In genomic region chr7:131544449-131545425, GRCh38 we compare ENCODE assay signal across 8 cellular contexts. TPM values are rescaled to one million over a fixed set of nuclear protein-coding genes. Genes with fewer than 3 reads are reported as not detected.
DNase-seq lines count a peak whose midpoint lies in the region; ATAC-seq and TF ChIP-seq lines count a peak whose summit lies in the region.

No MANE protein-coding gene starts in this region.

- H3K36me3 Mint-ChIP-seq in activated T-cell treated with anti-CD3 and anti-CD28 coated beads, Interleukin-2, amount 50 U/mL, for 72 hours (ENCODE audit: insufficient read depth in 2 of 2), result no peaks in the 10 kb centered on the region

- no peak overlapping the region for H3K4me3 Mint-ChIP-seq in activated T-cell treated with anti-CD3 and anti-CD28 coated beads, Interleukin-2, amount 50 U/mL, for 72 hours

- H3K36me3 ChIP-seq in esophagus squamous epithelium, result no peaks in the 10 kb centered on the region
- H3K36me3 ChIP-seq in sigmoid colon, result no peaks in the 10 kb centered on the region

- no peak for ATAC-seq in activated T-cell treated with anti-CD3 and anti-CD28 coated beads, Interleukin-2, amount 50 U/mL, for 72 hours (replicated peaks in 1 of 2)
- no peak for ATAC-seq in GM18519 (IDR thresholded peaks at IDR 0.05; ENCODE audit: low FRiP score, unreplicated experiment)
- ATAC-seq in HG03354 (IDR thresholded peaks at IDR 0.05; ENCODE audit: poor library complexity, severe bottlenecking, unreplicated experiment), result no peak

- H3K9me3 ChIP-seq in esophagus squamous epithelium (no peaks in the 10 kb centered on the region), sigmoid colon (no peaks in the 10 kb centered on the region)

- H3K4me1 ChIP-seq in esophagus squamous epithelium, result peaks cover 5 to 38% (median 10%) of the 10 kb centered on the region in 3 donors
- peaks cover 3 to 63% (median 35%) of the 10 kb centered on the region in 4 donors for H3K4me1 ChIP-seq in sigmoid colon

- WGBS in esophagus squamous epithelium, 2 donors, result 63 to 74% methylated on average over 5 to 10 of the region's 18 CpGs
- WGBS in sigmoid colon, 2 donors, result 79 to 87% methylated on average over 18 of the region's 18 CpGs

- H3K27me3 ChIP-seq in esophagus squamous epithelium (no peaks in the 10 kb centered on the region), sigmoid colon (no peaks in the 10 kb centered on the region)

- H3K27ac Mint-ChIP-seq in activated T-cell treated with anti-CD3 and anti-CD28 coated beads, Interleukin-2, amount 50 U/mL, for 72 hours, result no peak overlapping the region

- H3K4me3 ChIP-seq in esophagus squamous epithelium (no peak overlapping the region), sigmoid colon (no peak overlapping the region)

- no peak for TF ChIP-seq EP300 in sigmoid colon (IDR thresholded peaks at IDR 0.05)

- H3K9me3 Mint-ChIP-seq in activated T-cell treated with anti-CD3 and anti-CD28 coated beads, Interleukin-2, amount 50 U/mL, for 72 hours, result no peaks in the 10 kb centered on the region

- TF ChIP-seq POLR2A in esophagus squamous epithelium (IDR thresholded peaks at IDR 0.05) (no peak), sigmoid colon (IDR thresholded peaks at IDR 0.05) (no peak)

- H3K27me3 Mint-ChIP-seq in activated T-cell treated with anti-CD3 and anti-CD28 coated beads, Interleukin-2, amount 50 U/mL, for 72 hours (ENCODE audit: low read depth), result no peaks in the 10 kb centered on the region

- peak; percentile 15 for DNase-seq in NCI-H2196 (lab: John Stamatoyannopoulos, UW; ENCODE audit: unreplicated experiment)
- no peak for DNase-seq in NCI-H2196 treated with DMSO at 0.1 percent for 48 hours (lab: John Stamatoyannopoulos, UW; ENCODE audit: unreplicated experiment)
- peak; percentile 61 for DNase-seq in NCI-H345 treated with DMSO at 0.1 percent for 48 hours (lab: John Stamatoyannopoulos, UW; ENCODE audit: unreplicated experiment)
- no peak for DNase-seq in esophagus squamous epithelium (lab: John Stamatoyannopoulos, UW)
- DNase-seq in sigmoid colon, result peak; percentile 71
- DNase-seq in activated T-cell treated with anti-CD3 and anti-CD28 coated beads, Interleukin-2, amount 50 U/mL, for 72 hours, result no peak

- H3K27ac ChIP-seq in esophagus squamous epithelium (peak overlapping the region in 3 of 4 donors; percentile 48 to 65 (median 57)), sigmoid colon (peak overlapping the region; percentile 21 to 87 (median 54))

- peaks cover 9% of the 10 kb centered on the region for H3K4me1 Mint-ChIP-seq in activated T-cell treated with anti-CD3 and anti-CD28 coated beads, Interleukin-2, amount 50 U/mL, for 72 hours (ENCODE audit: low read depth)

- intact Hi-C loops in esophagus squamous epithelium (cut with DNase I) (no loop called here), sigmoid colon (cut with DNase I) (loop anchor here (1.0 to 5.0 kb wide), 2 partner anchors 37 to 110 kb away; no protein-coding TSS in a partner anchor)

- TF ChIP-seq CTCF in esophagus squamous epithelium (IDR thresholded peaks at IDR 0.05) (no peak), sigmoid colon (IDR thresholded peaks at IDR 0.05) (no peak)

RNA-seq across cellular contexts. Expression of gene PODXL, which starts 11.7 kb away (rescaled TPM):
- 10 to 100 TPM in 1 of 4 donors, 1 to 10 TPM in 3; 5.0 to 22.3 (median 7.6) TPM for total RNA-seq in esophagus squamous epithelium
- 10 to 100 TPM; 15.8 to 23.2 (median 20.2) TPM for total RNA-seq in sigmoid colon
- 1 to 10 TPM; 1.2 to 8.8 (median 3.0) TPM for polyA plus RNA-seq in sigmoid colon
- total RNA-seq in activated T-cell treated with anti-CD3 and anti-CD28 coated beads, Interleukin-2, amount 50 U/mL, for 72 hours, result under 1 TPM; 0.60 TPM

Comparison
In these comparisons a context has a peak if more than half of its experiments do, and no peak if none do; other contexts are left out.
1. DNase-seq: peak in NCI-H2196 (single experiment), NCI-H345 treated with DMSO at 0.1 percent for 48 hours (single experiment) and sigmoid colon (single experiment); none in NCI-H2196 treated with DMSO at 0.1 percent for 48 hours (single experiment), esophagus squamous epithelium (single experiment) and activated T-cell treated with anti-CD3 and anti-CD28 coated beads, Interleukin-2, amount 50 U/mL, for 72 hours (0 of 2).